ENCODE assay signal across 8 cellular contexts in the genomic region with DNA sequence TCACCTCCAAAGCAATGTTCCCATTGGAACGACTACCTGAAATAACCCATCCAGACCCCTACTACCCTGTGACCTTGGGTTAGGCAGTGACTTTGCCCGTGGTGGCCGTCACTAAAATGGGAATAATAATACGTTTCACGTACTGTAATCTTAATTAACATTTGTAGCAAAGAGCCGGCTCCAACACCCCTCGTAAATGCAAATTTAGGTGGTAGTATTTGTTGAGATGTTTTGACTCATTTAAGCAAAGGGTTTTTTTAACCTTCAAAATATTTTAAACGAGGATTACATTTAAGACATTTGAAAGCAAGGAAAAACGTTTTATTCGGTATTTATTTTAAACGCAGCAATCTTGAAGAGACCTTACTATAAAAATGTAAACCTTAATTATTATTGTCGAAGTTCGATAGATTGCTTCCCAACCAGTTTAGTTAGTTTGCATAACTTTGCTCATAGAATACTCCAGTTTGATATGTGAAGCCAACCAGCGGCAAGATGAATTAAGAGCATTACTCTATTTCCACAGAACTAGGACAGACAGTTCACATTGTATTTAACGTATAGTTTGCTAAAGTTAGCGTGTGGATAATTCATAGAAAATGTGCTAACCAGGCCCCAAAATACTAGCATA. TPM values are rescaled to one million over a fixed set of nuclear protein-coding genes. Genes with fewer than 3 reads are reported as not detected.
DNase-seq lines count a peak whose midpoint lies in the region; ATAC-seq lines count a peak whose summit lies in the region.

No MANE protein-coding gene starts in this region.

- peak overlapping the region; percentile 78 to 89 for H3K4me3 ChIP-seq in CD4-positive, alpha-beta memory T cell (ENCODE audit: low read length in 2 of 2)

- H3K27ac ChIP-seq in CD4-positive, alpha-beta memory T cell (ENCODE audit: low read depth, low read length): peak overlapping the region; percentile 98
- peak overlapping the region; percentile 75 for H3K27ac ChIP-seq in adipose tissue (ENCODE audit: low read depth, low read length)

- peak; percentile 0 for ATAC-seq in HG03066 (IDR thresholded peaks at IDR 0.05; ENCODE audit: low read depth, unreplicated experiment)
- ATAC-seq in HG02642 (IDR thresholded peaks at IDR 0.05; ENCODE audit: poor library complexity, unreplicated experiment): no peak

- 0% methylated on average over 16 of the region's 16 CpGs for WGBS in adipose tissue, 3 donors

- no peaks in the 10 kb centered on the region for H3K36me3 ChIP-seq in CD4-positive, alpha-beta memory T cell (ENCODE audit: insufficient read depth, low read length)

- H3K36me3 Mint-ChIP-seq in CD4-positive, alpha-beta memory T cell: peaks cover 0 to 42% of the 10 kb centered on the region in 2 donors

- peak overlapping the region; percentile 92 to 100 (median 100) for H3K4me3 Mint-ChIP-seq in CD4-positive, alpha-beta memory T cell

- peaks cover 14 to 56% (median 24%) of the 10 kb centered on the region in 4 donors for H3K4me1 Mint-ChIP-seq in CD4-positive, alpha-beta memory T cell

- H3K4me1 ChIP-seq in CD4-positive, alpha-beta memory T cell (ENCODE audit: insufficient read depth, low read length): peaks cover 41% of the 10 kb centered on the region

- peaks cover 0 to 3% (median 0%) of the 10 kb centered on the region in 8 donors for H3K9me3 Mint-ChIP-seq in CD4-positive, alpha-beta memory T cell

- peak overlapping the region; percentile 87 to 99 (median 99) for H3K27ac Mint-ChIP-seq in CD4-positive, alpha-beta memory T cell

- CTCF ChIA-PET in CD4-positive, alpha-beta memory T cell (lab: Charles Lee; ENCODE audit: partially characterized antibody): interaction anchor here (0.6 to 7.9 kb wide), 16 partner anchors 12 to 513 kb away, joined by 3 to 94 read pairs (median 4); a partner anchor contains a TSS

- H3K27me3 ChIP-seq in CD4-positive, alpha-beta memory T cell (ENCODE audit: insufficient read depth, low read length): no peaks in the 10 kb centered on the region

- H3K9me3 ChIP-seq in CD4-positive, alpha-beta memory T cell (ENCODE audit: control insufficient read depth in 1 of 2, low read length in 2 of 2): no peaks in the 10 kb centered on the region

- intact Hi-C loops in CD4-positive, alpha-beta memory T cell (cut with micrococcal nuclease): loop anchor here (1.0 to 5.0 kb wide), 7 partner anchors 18 to 557 kb away; a partner anchor contains a TSS

- DNase-seq in CD4-positive, alpha-beta memory T cell: no peak
- DNase-seq in kidney glomerular epithelial cell (lab: John Stamatoyannopoulos, UW): peak; percentile 48
- DNase-seq in superior temporal gyrus (ENCODE audit: extremely low spot score): peak; percentile 85
- DNase-seq in DMS79 treated with DMSO at 0.1 percent for 48 hours (lab: John Stamatoyannopoulos, UW): no peak
- no peak for DNase-seq in OCI-M2 (lab: John Stamatoyannopoulos, UW; ENCODE audit: unreplicated experiment)

- no peaks in the 10 kb centered on the region for H3K27me3 Mint-ChIP-seq in CD4-positive, alpha-beta memory T cell

- POLR2A ChIA-PET in CD4-positive, alpha-beta memory T cell (lab: Charles Lee; ENCODE audit: partially characterized antibody): interaction anchor here (0.7 to 8.6 kb wide), 28 partner anchors 9 to 1632 kb away, joined by 3 to 99 read pairs (median 4); a partner anchor contains a TSS

RNA-seq across cellular contexts. Expression of a gene that starts 1.4 kb away (rescaled TPM):
- total RNA-seq in CD4-positive, alpha-beta memory T cell: 10 to 100 TPM; 51.1 to 51.8 TPM
- 10 to 100 TPM in 1 of 2 donors, 1 to 10 TPM in 1; 6.3 to 12.7 TPM for polyA plus RNA-seq in CD4-positive, alpha-beta memory T cell
- polyA plus RNA-seq in adipose tissue: 1 to 10 TPM; 3.7 to 4.7 (median 4.7) TPM

Comparison
In these comparisons a context has a peak if more than half of its experiments do, and no peak if none do; other contexts are left out.
1. DNase-seq: peak in kidney glomerular epithelial cell (single experiment) and superior temporal gyrus (single experiment); none in CD4-positive, alpha-beta memory T cell (0 of 5), DMS79 treated with DMSO at 0.1 percent for 48 hours (single experiment) and OCI-M2 (single experiment).